In the genomic region with DNA sequence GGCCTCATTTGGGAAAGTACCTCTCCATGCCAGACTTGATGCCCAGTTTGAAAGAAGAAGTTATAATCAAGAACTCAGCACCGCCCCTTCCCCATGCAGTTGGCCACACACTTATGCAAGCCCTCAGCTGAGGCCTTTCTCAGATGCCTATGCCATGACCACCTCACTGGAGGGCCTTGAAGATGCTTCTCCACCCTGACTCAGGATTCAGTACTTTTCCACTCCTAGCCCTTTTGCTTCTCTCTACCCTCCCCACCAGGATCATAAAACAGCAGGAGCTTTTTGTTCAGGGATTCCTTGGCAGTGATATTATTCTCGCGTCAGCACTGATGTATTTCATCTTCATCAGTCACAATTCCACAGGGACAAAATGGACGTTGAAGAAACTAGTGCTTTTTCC, we compare ENCODE assay signal across 12 cellular contexts.
DNase-seq lines count a peak whose midpoint lies in the region; ATAC-seq, FAIRE-seq and TF ChIP-seq lines count a peak whose summit lies in the region.
"Had no signal": no experiment of that assay in that cellular context is flagged by ENCODE, and none has a peak within 500 bp of the region (broad histone marks: within the 10 kb centered on the region; RNA-seq: fewer than 3 reads in every experiment).

No MANE protein-coding gene starts in this region.

- DNase-seq in NCI-H1417 (lab: John Stamatoyannopoulos, UW) (peak in 2 of 3 experiments; percentile 15 to 43), NCI-H1417 treated with DMSO at 0.1 percent for 48 hours (lab: John Stamatoyannopoulos, UW) (no peak), RKO (ENCODE audit: low spot score) (peak; percentile 0), glomerular visceral epithelial cell (ENCODE audit: extremely low spot score) (peak; percentile 67), urothelium cell line (ENCODE audit: low spot score) (peak; percentile 84), GM10248 (ENCODE audit: extremely low spot score) (no peak)
- DNase-seq: activated naive CD8-positive, alpha-beta T cell treated with anti-CD3 and anti-CD28 coated beads for 36 hours; head of caudate nucleus; NCI-H510A treated with DMSO at 0.1 percent for 48 hours had no signal

- CTCF ChIA-PET in GM10248 (lab: Yijun Ruan, JAX): interaction anchor here (0.9 kb wide), 1 partner anchor 35 kb away, joined by 3 read pairs; no protein-coding TSS in a partner anchor

- no peak for TF ChIP-seq CTCF in GM10248 (IDR thresholded peaks at IDR 0.05; ENCODE audit: control extremely low read depth, extremely low read depth, low read depth, missing control alignments)

- POLR2A ChIA-PET in GM10248 (lab: Yijun Ruan, JAX): no interaction called here

- no peak for FAIRE-seq in urothelium cell line (lab: Jason Lieb, UNC)

- ATAC-seq in GM19035 (IDR thresholded peaks at IDR 0.05; ENCODE audit: unreplicated experiment): no peak
- no peak for ATAC-seq in HG02870 (IDR thresholded peaks at IDR 0.05; ENCODE audit: unreplicated experiment)
- ATAC-seq: sciatic nerve had no signal

Comparison
In these comparisons a context has a peak if more than half of its experiments do, and no peak if none do; other contexts are left out.
1. DNase-seq: peak in NCI-H1417 (2 of 3), RKO (single experiment), glomerular visceral epithelial cell (single experiment) and urothelium cell line (single experiment); none in NCI-H1417 treated with DMSO at 0.1 percent for 48 hours (single experiment) and GM10248 (single experiment).